35 cellular contexts compared by ENCODE assay signal in genomic region chr14:25038044-25038668, GRCh38. TPM values are rescaled to one million over a fixed set of nuclear protein-coding genes. Genes with fewer than 3 reads are reported as not detected.
"Had no signal": no experiment of that assay in that cellular context is flagged by ENCODE, and none has a peak within 500 bp of the region (broad histone marks: within the 10 kb centered on the region; RNA-seq: fewer than 3 reads in every experiment).

No MANE protein-coding gene starts in this region.

- H3K27me3 ChIP-seq: brain microvascular endothelial cell, MG63, SJCRH30 had no signal

- H3K27ac ChIP-seq: brain microvascular endothelial cell, SJCRH30, VCaP had no signal

- H3K9me3 ChIP-seq: MG63, SJCRH30, SK-N-SH had no signal

- H3K9me3 Mint-ChIP-seq: activated CD8-positive, alpha-beta T cell treated with anti-CD3 and anti-CD28 coated beads for 36 hours; activated T-cell treated with anti-CD3 and anti-CD28 coated beads, Interleukin-2, amount 50 U/mL, for 72 hours; activated T-helper 17 cell treated with anti-CD3 and anti-CD28 coated beads, Interleukin-2, amount 50 U/mL, for 72 hours had no signal

- H3K27ac Mint-ChIP-seq: activated CD8-positive, alpha-beta T cell treated with anti-CD3 and anti-CD28 coated beads for 36 hours; activated naive CD8-positive, alpha-beta T cell treated with anti-CD3 and anti-CD28 coated beads for 36 hours; activated T-cell treated with anti-CD3 and anti-CD28 coated beads, Interleukin-2, amount 50 U/mL, for 72 hours; activated T-helper 17 cell treated with anti-CD3 and anti-CD28 coated beads, Interleukin-2, amount 50 U/mL, for 72 hours; T-cell had no signal

- H3K4me2 ChIP-seq: SK-N-SH had no signal

- H3K36me3 Mint-ChIP-seq: activated naive CD8-positive, alpha-beta T cell treated with anti-CD3 and anti-CD28 coated beads for 36 hours; T-cell had no signal

- H3K9ac ChIP-seq: SK-N-SH had no signal

- H3K4me1 ChIP-seq: SJCRH30 had no signal

- H3K4me3 Mint-ChIP-seq: activated CD8-positive, alpha-beta T cell treated with anti-CD3 and anti-CD28 coated beads for 36 hours; activated naive CD8-positive, alpha-beta T cell treated with anti-CD3 and anti-CD28 coated beads for 36 hours; activated T-cell treated with anti-CD3 and anti-CD28 coated beads, Interleukin-2, amount 50 U/mL, for 72 hours; activated T-helper 17 cell treated with anti-CD3 and anti-CD28 coated beads, Interleukin-2, amount 50 U/mL, for 72 hours; T-cell had no signal

- H3K27me3 Mint-ChIP-seq: activated CD8-positive, alpha-beta T cell treated with anti-CD3 and anti-CD28 coated beads for 36 hours; activated T-helper 17 cell treated with anti-CD3 and anti-CD28 coated beads, Interleukin-2, amount 50 U/mL, for 72 hours had no signal

- ATAC-seq: activated CD8-positive, alpha-beta T cell treated with anti-CD3 and anti-CD28 coated beads for 36 hours; activated T-cell treated with anti-CD3 and anti-CD28 coated beads, Interleukin-2, amount 50 U/mL, for 72 hours; activated T-helper 17 cell treated with anti-CD3 and anti-CD28 coated beads, Interleukin-2, amount 50 U/mL, for 72 hours; Panc1; T-cell had no signal

- H3K36me3 ChIP-seq: brain microvascular endothelial cell, MG63, SJCRH30 had no signal

- H3K4me3 ChIP-seq: MG63, SJCRH30 had no signal

- H3K4me1 Mint-ChIP-seq: activated naive CD8-positive, alpha-beta T cell treated with anti-CD3 and anti-CD28 coated beads for 36 hours; activated T-helper 17 cell treated with anti-CD3 and anti-CD28 coated beads, Interleukin-2, amount 50 U/mL, for 72 hours; T-cell had no signal

- DNase-seq: activated CD4-positive, alpha-beta T cell treated with anti-CD3 and anti-CD28 coated beads for 1 hour; activated CD4-positive, alpha-beta T cell treated with anti-CD3 and anti-CD28 coated beads for 48 hours; activated CD4-positive, alpha-beta T cell treated with anti-CD3 and anti-CD28 coated beads, Interleukin-2, amount 50 U/mL, for 4 hours; activated CD4-positive, CD25-positive, alpha-beta regulatory T cell; activated CD8-positive, alpha-beta T cell treated with anti-CD3 and anti-CD28 coated beads for 36 hours; activated effector memory CD4-positive, alpha-beta T cell treated with anti-CD3 and anti-CD28 coated beads, Interleukin-2, amount 50 U/mL, for 16 hours; activated naive CD4-positive, alpha-beta T cell; activated naive CD4-positive, alpha-beta T cell treated with anti-CD3 and anti-CD28 coated beads, Interleukin-2, amount 50 U/mL, for 16 hours; activated naive CD8-positive, alpha-beta T cell treated with anti-CD3 and anti-CD28 coated beads for 36 hours; activated T-cell treated with anti-CD3 and anti-CD28 coated beads, Interleukin-2, amount 50 U/mL, for 1 hour; activated T-cell treated with anti-CD3 and anti-CD28 coated beads, Interleukin-2, amount 50 U/mL, for 72 hours; amniotic stem cell; aorta; brain microvascular endothelial cell; cerebellar nuclear complex; Kasumi-1; KG1; MG63; NCI-H1048; NCI-H1105 treated with DMSO at 0.1 percent for 48 hours; NCI-H1436; NCI-H1694; NCI-H1930; NCI-H2081 treated with DMSO at 0.1 percent for 48 hours; NCI-H345; NCI-H524 treated with DMSO at 0.1 percent for 48 hours; SHP77; SJCRH30; SK-N-SH; T-cell; T-helper 2 cell; T-helper 9 cell had no signal

RNA-seq across cellular contexts. Expression of gene STXBP6, which starts 11.8 kb away (rescaled TPM):
- total RNA-seq: activated CD8-positive, alpha-beta T cell treated with anti-CD3 and anti-CD28 coated beads for 36 hours; activated naive CD8-positive, alpha-beta T cell treated with anti-CD3 and anti-CD28 coated beads for 36 hours; activated T-cell treated with anti-CD3 and anti-CD28 coated beads, Interleukin-2, amount 50 U/mL, for 72 hours; activated T-helper 17 cell treated with anti-CD3 and anti-CD28 coated beads, Interleukin-2, amount 50 U/mL, for 72 hours had no signal
